ENCODE assay signal across 23 cellular contexts in the genomic region with DNA sequence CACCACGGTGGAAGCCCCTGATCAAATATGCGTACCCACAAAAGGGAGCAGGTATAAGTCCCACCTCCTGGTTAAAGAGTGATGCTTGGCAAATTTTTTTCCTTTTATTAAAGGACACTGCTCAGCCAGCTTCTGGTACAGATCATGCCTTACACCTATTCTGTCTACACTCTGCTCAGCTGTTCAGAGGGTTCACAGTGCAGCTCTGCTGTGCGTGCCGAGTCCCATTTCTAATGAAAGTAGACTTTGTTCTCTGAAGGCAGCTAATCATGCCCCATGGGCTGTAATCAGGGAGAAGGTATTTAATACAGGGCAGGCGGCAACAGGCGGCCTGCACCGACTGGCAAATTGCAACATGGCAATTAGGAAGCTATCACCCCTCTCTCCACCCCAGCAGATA. TPM values are rescaled to one million over a fixed set of nuclear protein-coding genes. Genes with fewer than 3 reads are reported as not detected.
A peak's percentile ranks its signal among the peaks of the same experiment; 100 is the strongest.
DNase-seq lines count a peak whose midpoint lies in the region; ATAC-seq and TF ChIP-seq lines count a peak whose summit lies in the region.
"Had no signal": no experiment of that assay in that cellular context is flagged by ENCODE, and none has a peak within 500 bp of the region (broad histone marks: within the 10 kb centered on the region; RNA-seq: fewer than 3 reads in every experiment).

No MANE protein-coding gene starts in this region.

- no peak for TF ChIP-seq CTCF in WTC11 (IDR thresholded peaks at IDR 0.05)
- no peak for TF ChIP-seq CTCF in osteoblast (IDR thresholded peaks at IDR 0.05; ENCODE audit: extremely low read depth, low read depth, low read length)

- H3K36me3 Mint-ChIP-seq in T-helper 1 cell treated with Interleukin-12 subunit alpha and Interleukin-12 subunit beta and Interleukin-4 antibody, amounts not matched to agents 30 μg/mL and 1 μg/mL, for 36 hours (ENCODE audit: low read depth): peaks cover 5% of the 10 kb centered on the region
- H3K36me3 Mint-ChIP-seq in WTC11: peaks cover 6% of the 10 kb centered on the region
- H3K36me3 Mint-ChIP-seq: activated naive CD8-positive, alpha-beta T cell had no signal

- H3K27ac Mint-ChIP-seq in T-helper 1 cell treated with Interleukin-12 subunit alpha and Interleukin-12 subunit beta and Interleukin-4 antibody, amounts not matched to agents 30 μg/mL and 1 μg/mL, for 36 hours: peak overlapping the region; percentile 41
- peak overlapping the region; percentile 60 for H3K27ac Mint-ChIP-seq in WTC11
- H3K27ac Mint-ChIP-seq: memory B cell had no signal

- H3K4me2 ChIP-seq in osteoblast (ENCODE audit: insufficient read depth, low read length): no peak overlapping the region

- no peaks in the 10 kb centered on the region for H3K27me3 Mint-ChIP-seq in T-helper 1 cell treated with Interleukin-12 subunit alpha and Interleukin-12 subunit beta and Interleukin-4 antibody, amounts not matched to agents 30 μg/mL and 1 μg/mL, for 36 hours (ENCODE audit: low read depth)
- H3K27me3 Mint-ChIP-seq in WTC11 (ENCODE audit: low read depth): no peaks in the 10 kb centered on the region
- H3K27me3 Mint-ChIP-seq: activated naive CD8-positive, alpha-beta T cell; memory B cell had no signal

- H3K36me3 ChIP-seq in osteoblast (ENCODE audit: insufficient read depth, low read length): peaks cover 10% of the 10 kb centered on the region
- H3K36me3 ChIP-seq: thoracic aorta had no signal

- H3K79me2 ChIP-seq in osteoblast (ENCODE audit: insufficient read depth, low read length): peaks cover 51% of the 10 kb centered on the region

- H3K4me1 ChIP-seq in osteoblast (ENCODE audit: insufficient read depth, low read length): peaks cover 55% of the 10 kb centered on the region

- no peak for ATAC-seq in WTC11
- ATAC-seq: esophagus mucosa, psoas muscle had no signal

- no peak for DNase-seq in T-helper 1 cell
- no peak for DNase-seq in WTC11 (ENCODE audit: low spot score)
- peak; percentile 61 for DNase-seq in globus pallidus (ENCODE audit: low spot score)
- DNase-seq in osteoblast (ENCODE audit: insufficient read length, low spot score, missing footprints): peak; percentile 49
- DNase-seq in COR-L47 (lab: John Stamatoyannopoulos, UW): no peak
- DNase-seq in SKM-1 treated with dmso at 0.1 percent for 144 hours (lab: John Stamatoyannopoulos, UW; ENCODE audit: unreplicated experiment): no peak
- DNase-seq in HuH-7 (ENCODE audit: low spot score): no peak
- DNase-seq: activated CD4-positive, alpha-beta T cell treated with anti-CD3 and anti-CD28 coated beads for 48 hours; brain microvascular endothelial cell; dermis blood vessel endothelial cell; DMS153; NCI-H2171; NCI-H69; OCI-M1; psoas muscle; spleen had no signal

- no peaks in the 10 kb centered on the region for H3K9me3 Mint-ChIP-seq in T-helper 1 cell treated with Interleukin-12 subunit alpha and Interleukin-12 subunit beta and Interleukin-4 antibody, amounts not matched to agents 30 μg/mL and 1 μg/mL, for 36 hours
- H3K9me3 Mint-ChIP-seq in WTC11: no peaks in the 10 kb centered on the region
- H3K9me3 Mint-ChIP-seq: memory B cell had no signal

- peaks cover 48% of the 10 kb centered on the region for H4K20me1 ChIP-seq in osteoblast (ENCODE audit: insufficient read depth, low read length)

- no peak overlapping the region for H2AFZ ChIP-seq in osteoblast (ENCODE audit: low read length)

- H3K27me3 ChIP-seq in osteoblast (ENCODE audit: insufficient read depth, low read length): no peaks in the 10 kb centered on the region
- H3K27me3 ChIP-seq: brain microvascular endothelial cell, SJSA1, spleen had no signal

- peaks cover 22% of the 10 kb centered on the region for H3K4me1 Mint-ChIP-seq in T-helper 1 cell treated with Interleukin-12 subunit alpha and Interleukin-12 subunit beta and Interleukin-4 antibody, amounts not matched to agents 30 μg/mL and 1 μg/mL, for 36 hours (ENCODE audit: low read depth)
- peaks cover 41% of the 10 kb centered on the region for H3K4me1 Mint-ChIP-seq in WTC11

- no peaks in the 10 kb centered on the region for H3K9me3 ChIP-seq in osteoblast (ENCODE audit: low read depth, low read length)
- H3K9me3 ChIP-seq: psoas muscle, SJSA1, spleen, thoracic aorta had no signal

- no peak overlapping the region for H3K27ac ChIP-seq in osteoblast (ENCODE audit: low read depth, low read length)
- H3K27ac ChIP-seq: 22Rv1, brain microvascular endothelial cell, psoas muscle, SJSA1, spleen, thoracic aorta had no signal

- POLR2A ChIA-PET in WTC11 (lab: Charles Lee): interaction anchor here (1.2 kb wide), 1 partner anchor 440 kb away, joined by 3 read pairs; the partner anchor contains the start of gene CUL7

- no peak overlapping the region for H3K4me3 Mint-ChIP-seq in T-helper 1 cell treated with Interleukin-12 subunit alpha and Interleukin-12 subunit beta and Interleukin-4 antibody, amounts not matched to agents 30 μg/mL and 1 μg/mL, for 36 hours
- no peak overlapping the region for H3K4me3 Mint-ChIP-seq in WTC11
- H3K4me3 Mint-ChIP-seq: activated naive CD8-positive, alpha-beta T cell; memory B cell had no signal

- H3K4me3 ChIP-seq in osteoblast (ENCODE audit: insufficient read depth, low read length): no peak overlapping the region
- H3K4me3 ChIP-seq: psoas muscle, SJSA1, spleen, thoracic aorta had no signal

- CTCF ChIA-PET in WTC11 (lab: Charles Lee): interaction anchor here (0.5 to 7.2 kb wide), 5 partner anchors 13 to 264 kb away, joined by 3 to 75 read pairs (median 8); partner anchors contain the start of genes DLK2, DNPH1 and LRRC73

TF ChIP-seq in WTC11, 78 proteins besides CTCF, POLR2A, EP300 and RAD21:
- TF ChIP-seq MXD4 (CRISPR knock-in tag; IDR thresholded peaks at IDR 0.05; ENCODE audit: borderline replicate concordance): no peak
- no peak for TF ChIP-seq SMAD3 (CRISPR knock-in tag; IDR thresholded peaks at IDR 0.05; ENCODE audit: borderline replicate concordance)
- no peak for TF ChIP-seq GRHL2 (CRISPR knock-in tag; IDR thresholded peaks at IDR 0.05; ENCODE audit: insufficient replicate concordance, severe bottlenecking)

RNA-seq across cellular contexts. Expression of gene LRRC73, which starts 16.3 kb away (rescaled TPM):
- 0.73 to 1.4 TPM (median 0.76 TPM) in 3 replicates for total RNA-seq in WTC11 (2021)
- 0.36 and 0.59 TPM in 2 replicates for total RNA-seq in osteoblast
- total RNA-seq: SJSA1 had no signal

RNA-seq across cellular contexts. Expression of gene TJAP1, which starts 16.5 kb away (rescaled TPM):
- 40.2 to 40.8 TPM (median 40.4 TPM) in 3 replicates for total RNA-seq in WTC11 (2021)
- 14.5 and 16.2 TPM in 2 replicates for total RNA-seq in osteoblast

RNA-seq across cellular contexts. Expression of gene YIPF3, which starts 22.9 kb away (rescaled TPM):
- total RNA-seq in WTC11 (2021) (79.1 to 82.4 TPM (median 81.3 TPM) in 3 replicates), osteoblast (98.8 and 126 TPM in 2 replicates)

RNA-seq across cellular contexts. Expression of gene POLR1C, which starts 23.1 kb away (rescaled TPM):
- 32.8 to 46.6 TPM (median 34.2 TPM) in 3 replicates for total RNA-seq in WTC11 (2021)
- 28.6 and 29.5 TPM in 2 replicates for total RNA-seq in osteoblast

RNA-seq across cellular contexts. Expression of gene DLK2, which starts 38.5 kb away (rescaled TPM):
- total RNA-seq in WTC11 (2021): 0.18 to 0.81 TPM (median 0.37 TPM) in 3 replicates
- total RNA-seq in osteoblast: 0.29 TPM in 1 of 2 replicates, not detected in the other
- total RNA-seq: thoracic aorta had no signal

Comparison
In these comparisons a context has a peak if more than half of its experiments do, and no peak if none do; other contexts are left out.
1. DNase-seq: peak in globus pallidus (single experiment) and osteoblast (single experiment); none in T-helper 1 cell (0 of 5), WTC11 (single experiment), COR-L47 (single experiment), SKM-1 treated with dmso at 0.1 percent for 144 hours (single experiment) and HuH-7 (single experiment).